Comparison of ENCODE assay signal across 20 cellular contexts in the genomic region with DNA sequence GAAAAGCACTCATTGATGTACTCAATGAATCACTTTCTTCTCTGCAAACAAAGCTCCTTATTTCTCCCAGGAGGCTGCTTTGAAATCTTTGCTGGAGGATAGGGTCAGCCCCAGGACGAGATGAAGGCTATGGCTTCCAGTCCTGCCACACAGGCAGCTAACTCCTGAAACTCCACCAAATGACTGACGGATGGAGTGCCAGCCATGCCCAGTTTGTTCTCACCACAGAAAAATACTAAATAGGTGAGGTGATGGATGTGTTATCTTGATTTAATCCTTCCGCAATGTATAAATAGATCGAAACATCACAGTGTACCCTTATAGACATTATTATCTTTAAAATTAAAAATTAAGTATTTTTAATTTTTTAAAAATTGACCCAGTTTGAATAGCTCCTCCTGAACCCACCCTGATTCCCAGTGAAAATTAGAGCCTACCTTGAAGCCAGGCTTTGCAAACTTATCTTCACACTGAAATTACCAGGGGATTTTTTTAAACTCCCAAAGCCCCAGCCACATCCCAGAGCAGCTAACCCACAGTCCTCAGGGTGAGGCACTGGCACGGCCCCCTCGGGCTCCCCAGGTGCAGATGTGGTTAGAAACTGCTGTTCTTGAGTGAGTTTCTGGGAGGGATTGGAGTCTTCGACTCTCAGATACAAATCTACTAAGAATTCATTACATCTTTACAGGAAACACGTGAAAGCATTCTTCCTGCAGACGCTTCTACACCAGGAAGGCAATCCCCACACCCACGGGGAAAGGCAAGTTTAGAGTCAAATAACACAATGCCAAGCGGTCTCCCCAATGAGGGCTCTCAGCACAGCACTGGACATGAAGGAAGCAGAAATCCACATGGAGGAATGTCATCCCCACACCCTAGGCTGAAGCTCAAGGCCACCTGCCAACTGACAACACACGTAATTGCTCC.
DNase-seq lines count a peak whose midpoint lies in the region; ATAC-seq and TF ChIP-seq lines count a peak whose summit lies in the region.
"Had no signal": no experiment of that assay in that cellular context is flagged by ENCODE, and none has a peak within 500 bp of the region (broad histone marks: within the 10 kb centered on the region; RNA-seq: fewer than 3 reads in every experiment).

No MANE protein-coding gene starts in this region.

- peak overlapping the region; percentile 15; the same call in 1 of the 2 replicates for H3K4me3 ChIP-seq in BLaER1
- peak overlapping the region in 1 of 2 experiments; percentile 40; a peak in 2 of 4 replicates for H3K4me3 ChIP-seq in DND-41 (ENCODE audit: low read depth in 1 of 2, low read length in 2 of 2)
- no peak overlapping the region for H3K4me3 ChIP-seq in neural progenitor cell
- H3K4me3 ChIP-seq: GM23338 had no signal

- peak overlapping the region; percentile 83 for H3K4me2 ChIP-seq in BLaER1
- H3K4me2 ChIP-seq in DND-41 (ENCODE audit: insufficient read depth, low read length): peak overlapping the region; percentile 60
- H3K4me2 ChIP-seq in neural progenitor cell: no peak overlapping the region
- H3K4me2 ChIP-seq: GM23338, SK-N-SH had no signal

- H3K27ac Mint-ChIP-seq in neural progenitor cell (peak overlapping the region; percentile 55), natural killer cell (no peak overlapping the region)
- H3K27ac Mint-ChIP-seq: GM23338, T-cell had no signal

- H3K9me3 Mint-ChIP-seq in neural progenitor cell (peaks cover 6% of the 10 kb centered on the region), natural killer cell (peaks cover 0 to 3% of the 10 kb centered on the region in 2 donors)

- no peaks in the 10 kb centered on the region for H3F3A ChIP-seq in neural progenitor cell (ENCODE audit: low read depth)

- H3K9ac ChIP-seq in BLaER1 (no peak overlapping the region), DND-41 (ENCODE audit: low read depth, low read length) (peak overlapping the region; percentile 59), neural progenitor cell (no peak overlapping the region)
- H3K9ac ChIP-seq: SK-N-SH had no signal

- H3K36me3 ChIP-seq in BLaER1 (no peaks in the 10 kb centered on the region), DND-41 (ENCODE audit: insufficient read depth, low read length) (no peaks in the 10 kb centered on the region), neural progenitor cell (no peaks in the 10 kb centered on the region)

- peak overlapping the region; percentile 30 for H3K4me3 Mint-ChIP-seq in neural progenitor cell
- H3K4me3 Mint-ChIP-seq in natural killer cell: no peak overlapping the region
- H3K4me3 Mint-ChIP-seq: GM23338, T-cell had no signal

- intact Hi-C loops in natural killer cell (cut with micrococcal nuclease): no loop called here

- H3K27ac ChIP-seq in BLaER1 (0 out of 2 replicates have a peak overlapping the region, but pooled peaks have one; percentile 11), DND-41 (ENCODE audit: low read length) (peak overlapping the region; percentile 95), neural progenitor cell (no peak overlapping the region)
- H3K27ac ChIP-seq: C4-2B, HL-60 had no signal

- H3K27me3 Mint-ChIP-seq in neural progenitor cell (ENCODE audit: insufficient read depth, low read depth): peaks cover 5% of the 10 kb centered on the region
- H3K27me3 Mint-ChIP-seq in natural killer cell (ENCODE audit: low read depth in 2 of 2): no peaks in the 10 kb centered on the region
- H3K27me3 Mint-ChIP-seq: T-cell had no signal

- H3K9me3 ChIP-seq in BLaER1: peaks cover 11% of the 10 kb centered on the region
- no peaks in the 10 kb centered on the region for H3K9me3 ChIP-seq in DND-41 (ENCODE audit: insufficient read depth, low read length, severe bottlenecking)
- no peaks in the 10 kb centered on the region for H3K9me3 ChIP-seq in neural progenitor cell (ENCODE audit: low read depth)
- H3K9me3 ChIP-seq: SK-N-SH had no signal

- H3K36me3 Mint-ChIP-seq in neural progenitor cell (peaks cover 1% of the 10 kb centered on the region), natural killer cell (no peaks in the 10 kb centered on the region)
- H3K36me3 Mint-ChIP-seq: T-cell had no signal

- no peaks in the 10 kb centered on the region for H3K79me2 ChIP-seq in DND-41 (ENCODE audit: insufficient read depth, low read length)
- no peaks in the 10 kb centered on the region for H3K79me2 ChIP-seq in neural progenitor cell (ENCODE audit: low read depth)

- peaks cover 12% of the 10 kb centered on the region for H3K27me3 ChIP-seq in BLaER1
- no peaks in the 10 kb centered on the region for H3K27me3 ChIP-seq in DND-41 (ENCODE audit: insufficient read depth, low read length, poor library complexity)
- H3K27me3 ChIP-seq in neural progenitor cell: no peaks in the 10 kb centered on the region

- H3K4me1 ChIP-seq in BLaER1 (peaks cover 53% of the 10 kb centered on the region), DND-41 (ENCODE audit: insufficient read depth, low read length) (peaks cover 53% of the 10 kb centered on the region), neural progenitor cell (no peaks in the 10 kb centered on the region)

- peak overlapping the region; percentile 48 for H2AFZ ChIP-seq in DND-41 (ENCODE audit: low read depth, low read length)
- no peak overlapping the region for H2AFZ ChIP-seq in neural progenitor cell (replicated peaks)
- H2AFZ ChIP-seq: GM23338 had no signal

- DNase-seq in DND-41 (peak; percentile 96), NCI-H2107 treated with DMSO at 0.1 percent for 48 hours (lab: John Stamatoyannopoulos, UW; ENCODE audit: unreplicated experiment) (peak; percentile 42), neural progenitor cell (ENCODE audit: low spot score) (no peak), natural killer cell (no peak), NCI-H1694 (lab: John Stamatoyannopoulos, UW) (no peak)
- no peak for DNase-seq in stimulated activated naive CD4-positive, alpha-beta T cell treated with Interleukin-2 at 50 U/mL for 16 hours (lab: John Stamatoyannopoulos, UW)
- DNase-seq: DMS79 treated with DMSO at 0.1 percent for 48 hours, HCEC 1CT, IMR-90, NCI-H1092 treated with DMSO at 0.1 percent for 48 hours, NCI-H1694 treated with DMSO at 0.1 percent for 48 hours, NCI-H345, NCI-H524 treated with DMSO at 0.1 percent for 48 hours, SHP77 treated with DMSO at 0.1 percent for 48 hours, SK-N-SH, T-cell had no signal

- H4K20me1 ChIP-seq in BLaER1: peaks cover 12% of the 10 kb centered on the region; the same call in 1 of the 2 replicates
- no peaks in the 10 kb centered on the region for H4K20me1 ChIP-seq in DND-41 (ENCODE audit: insufficient read depth, low read length)
- no peaks in the 10 kb centered on the region for H4K20me1 ChIP-seq in neural progenitor cell (ENCODE audit: low read depth)

- TF ChIP-seq CTCF in DND-41 (IDR thresholded peaks at IDR 0.05; ENCODE audit: borderline replicate concordance, extremely low read depth, low read length, poor library complexity, severe bottlenecking): no peak
- TF ChIP-seq CTCF in neural progenitor cell (IDR thresholded peaks at IDR 0.05): no peak
- no peak for TF ChIP-seq CTCF in natural killer cell (IDR thresholded peaks at IDR 0.05)

- peaks cover 28% of the 10 kb centered on the region for H3K4me1 Mint-ChIP-seq in neural progenitor cell
- no peaks in the 10 kb centered on the region for H3K4me1 Mint-ChIP-seq in natural killer cell
- H3K4me1 Mint-ChIP-seq: GM23338, T-cell had no signal

- peak; percentile 95 for ATAC-seq in DND-41 (ENCODE audit: insufficient read depth, low read depth)
- ATAC-seq in natural killer cell: no peak
- ATAC-seq: GM23338, T-cell had no signal

Comparison
In these comparisons a context has a peak if more than half of its experiments do, and no peak if none do; other contexts are left out.
1. DNase-seq: peak in DND-41 (single experiment) and NCI-H2107 treated with DMSO at 0.1 percent for 48 hours (single experiment); none in neural progenitor cell (single experiment), natural killer cell (single experiment), NCI-H1694 (single experiment) and stimulated activated naive CD4-positive, alpha-beta T cell treated with Interleukin-2 at 50 U/mL for 16 hours (single experiment).